In the genomic region with DNA sequence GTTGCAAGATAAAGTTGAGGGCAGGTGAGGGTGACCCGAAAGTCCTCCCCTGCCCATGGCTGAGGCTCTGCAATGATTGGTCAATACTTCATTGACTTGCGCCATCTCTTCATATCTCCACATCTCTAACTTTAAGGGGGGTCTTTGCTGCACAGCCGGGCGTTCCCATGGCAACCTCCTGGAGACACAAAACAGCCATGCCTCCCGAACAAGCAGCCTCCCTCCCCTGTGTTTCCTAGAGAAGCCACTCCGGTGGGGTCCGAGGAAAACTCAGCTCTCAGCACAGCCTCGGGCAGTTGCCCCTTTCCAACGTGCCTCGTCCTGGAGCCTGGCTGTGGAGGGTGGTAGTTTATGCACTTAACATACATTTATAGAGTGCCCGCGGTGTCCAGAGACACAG, we compare ENCODE assay signal across 25 cellular contexts.
"Had no signal": no experiment of that assay in that cellular context is flagged by ENCODE, and none has a peak within 500 bp of the region (broad histone marks: within the 10 kb centered on the region; RNA-seq: fewer than 3 reads in every experiment).

No MANE protein-coding gene starts in this region.

- H3K4me3 ChIP-seq: left lung, lower lobe of right lung, pancreas, prostate gland, sigmoid colon, spleen, tibial nerve, uterus had no signal

- ATAC-seq: left cardiac atrium; left lung; lower lobe of right lung; naive thymus-derived CD8-positive, alpha-beta T cell; pancreas; right cardiac atrium; stimulated activated memory B cell treated with anti-CD40 and anti-IgM and Interleukin-4, amounts not matched to agents 10 μg/mL and 1 μg/mL and 100 μg/mL, for 72 hours; stimulated activated naive CD8-positive, alpha-beta T cell treated with anti-CD3 and anti-CD28 coated beads, Interleukin-15, amount 100 ng/mL, for 72 hours had no signal

- FAIRE-seq: keratinocyte, pancreas, small intestine had no signal

- H3K4me1 ChIP-seq: left lung, lower lobe of right lung, pancreas, prostate gland, sigmoid colon, spleen, tibial nerve, uterus had no signal

- H3K36me3 ChIP-seq: left lung, lower lobe of right lung, pancreas, prostate gland, sigmoid colon, spleen, tibial nerve, uterus had no signal

- H3K9me3 ChIP-seq: left lung, lower lobe of right lung, pancreas, prostate gland, sigmoid colon, spleen, tibial nerve, uterus had no signal

- DNase-seq: hippocampal formation; kidney glomerular epithelial cell; left cardiac atrium; left lung; lower lobe of right lung; mammary epithelial cell; mesenchymal stem cell; naive thymus-derived CD8-positive, alpha-beta T cell; nucleus accumbens; pancreas; retina; right cardiac atrium; sigmoid colon; small intestine; spleen; stimulated activated CD4-positive, alpha-beta T cell treated with anti-CD3 and anti-CD28 coated beads, Interleukin-4, amount 100 ng/mL, for 4 hours; stimulated activated CD8-positive, alpha-beta memory T cell treated with anti-CD3 and anti-CD28 coated beads, Interleukin-4, amount 100 ng/mL, for 48 hours; stimulated activated naive CD4-positive, alpha-beta T cell treated with Interleukin-2 at 50 U/mL for 16 hours; stimulated activated naive CD8-positive, alpha-beta T cell treated with anti-CD3 and anti-CD28 coated beads, Interleukin-15, amount 100 ng/mL, for 72 hours; substantia nigra; uterus had no signal

- H3K27me3 ChIP-seq: uterus had no signal

- H3K27ac ChIP-seq: left lung, lower lobe of right lung, pancreas, prostate gland, sigmoid colon, spleen, tibial nerve, uterus had no signal
